ENCODE assay signal across 8 cellular contexts in the genomic region with DNA sequence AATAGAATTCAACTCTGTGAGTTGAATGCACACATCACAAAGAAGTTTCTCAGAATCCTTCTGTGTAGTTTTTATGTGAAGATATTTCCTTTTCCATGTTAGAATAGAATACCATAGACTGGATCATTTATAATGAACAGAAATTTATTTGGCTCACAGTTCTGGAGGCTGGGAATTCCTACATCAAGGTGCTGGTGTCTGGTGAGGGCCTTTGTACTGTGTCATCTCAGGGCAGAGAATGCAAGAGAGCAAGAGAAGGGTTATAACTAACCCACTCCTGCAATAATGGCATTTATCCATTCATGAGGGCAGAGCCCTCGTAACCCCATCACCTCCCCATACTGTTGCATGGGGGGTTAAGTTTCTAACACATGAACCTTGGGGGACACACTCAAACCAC.
"Had no signal": no experiment of that assay in that cellular context is flagged by ENCODE, and none has a peak within 500 bp of the region (broad histone marks: within the 10 kb centered on the region; RNA-seq: fewer than 3 reads in every experiment).

No MANE protein-coding gene starts in this region.

- H3K36me3 ChIP-seq: HAP-1 had no signal

- H3K27ac ChIP-seq: GM23248 had no signal

- DNase-seq: GM23248, GOT3, H7, H9, HCEC 1CT, HFFc6 had no signal

- H3K4me2 ChIP-seq: GM23338 had no signal

- H2AFZ ChIP-seq: GM23248, GM23338 had no signal

- H3K9me3 ChIP-seq: HAP-1 had no signal

- H3K4me3 ChIP-seq: GM23248, GM23338, HAP-1 had no signal

- H3K4me1 ChIP-seq: HAP-1 had no signal

- H3K9ac ChIP-seq: GM23248 had no signal
